ENCODE assay signal across 1 cellular context in genomic region chr1:217717959-217718358, GRCh38.
TF ChIP-seq lines count a peak whose summit lies in the region.

No MANE protein-coding gene starts in this region.

TF ChIP-seq in IMR-90, 13 proteins besides CTCF, POLR2A, EP300 and RAD21 (continued from another document):
- no peak for TF ChIP-seq ELK1 (IDR thresholded peaks at IDR 0.05; ENCODE audit: borderline replicate concordance, low read depth, low read length)
- TF ChIP-seq BHLHE40 (IDR thresholded peaks at IDR 0.05; ENCODE audit: low read depth, low read length), result no peak
- TF ChIP-seq MAFK (IDR thresholded peaks at IDR 0.05; ENCODE audit: low read depth, low read length), result no peak
- no peak for TF ChIP-seq CEBPB (IDR thresholded peaks at IDR 0.05; ENCODE audit: low read depth, low read length)
- no peak for TF ChIP-seq SMC3 (IDR thresholded peaks at IDR 0.05; ENCODE audit: low read depth, low read length)
- TF ChIP-seq CHD1 (IDR thresholded peaks at IDR 0.05; ENCODE audit: low read depth, low read length), result no peak
- TF ChIP-seq FOS (IDR thresholded peaks at IDR 0.05; ENCODE audit: low read depth, low read length), result no peak
- no peak for TF ChIP-seq MXI1 (IDR thresholded peaks at IDR 0.05; ENCODE audit: borderline replicate concordance, low read depth, low read length)
- TF ChIP-seq RCOR1 (IDR thresholded peaks at IDR 0.05; ENCODE audit: insufficient replicate concordance, low read length), result no peak
